In genomic region chr2:156697906-156698305, GRCh38 we compare ENCODE assay signal across 23 cellular contexts.
"Had no signal": no experiment of that assay in that cellular context is flagged by ENCODE, and none has a peak within 500 bp of the region (broad histone marks: within the 10 kb centered on the region; RNA-seq: fewer than 3 reads in every experiment).

No MANE protein-coding gene starts in this region.

- DNase-seq: colonic mucosa; cortex of kidney; dermis blood vessel endothelial cell; dorsolateral prefrontal cortex; effector CD4-positive, alpha-beta T cell; effector CD8-positive, alpha-beta T cell; effector memory CD4-positive, alpha-beta T cell; effector memory CD8-positive, alpha-beta T cell; endodermal cell; erythroblast; esophagus squamous epithelium; foreskin fibroblast; foreskin keratinocyte; foreskin melanocyte; gastrocnemius medialis; glutamatergic neuron; head of caudate nucleus; heart left ventricle; heart right ventricle had no signal

- H3K36me3 ChIP-seq: colonic mucosa, esophagus muscularis mucosa, esophagus squamous epithelium, gastrocnemius medialis, gastroesophageal sphincter, heart left ventricle, heart right ventricle had no signal

- H3K9me3 ChIP-seq: colonic mucosa, esophagus muscularis mucosa, esophagus squamous epithelium, gastrocnemius medialis, gastroesophageal sphincter, heart left ventricle, heart right ventricle had no signal

- H3K27ac ChIP-seq: colonic mucosa, coronary artery, dorsolateral prefrontal cortex, epithelial cell of prostate, esophagus muscularis mucosa, esophagus squamous epithelium, foreskin keratinocyte, gastrocnemius medialis, gastroesophageal sphincter, heart left ventricle, heart right ventricle had no signal

- H3K27me3 ChIP-seq: colonic mucosa, esophagus muscularis mucosa, esophagus squamous epithelium, foreskin keratinocyte, gastrocnemius medialis, gastroesophageal sphincter, heart left ventricle, heart right ventricle had no signal

- H3K4me3 ChIP-seq: colonic mucosa, coronary artery, dorsolateral prefrontal cortex, esophagus muscularis mucosa, esophagus squamous epithelium, gastrocnemius medialis, gastroesophageal sphincter, heart left ventricle, heart right ventricle had no signal

- H3K4me1 ChIP-seq: colonic mucosa, esophagus squamous epithelium, foreskin keratinocyte had no signal
